Comparison of ENCODE assay signal across 10 cellular contexts in the genomic region with DNA sequence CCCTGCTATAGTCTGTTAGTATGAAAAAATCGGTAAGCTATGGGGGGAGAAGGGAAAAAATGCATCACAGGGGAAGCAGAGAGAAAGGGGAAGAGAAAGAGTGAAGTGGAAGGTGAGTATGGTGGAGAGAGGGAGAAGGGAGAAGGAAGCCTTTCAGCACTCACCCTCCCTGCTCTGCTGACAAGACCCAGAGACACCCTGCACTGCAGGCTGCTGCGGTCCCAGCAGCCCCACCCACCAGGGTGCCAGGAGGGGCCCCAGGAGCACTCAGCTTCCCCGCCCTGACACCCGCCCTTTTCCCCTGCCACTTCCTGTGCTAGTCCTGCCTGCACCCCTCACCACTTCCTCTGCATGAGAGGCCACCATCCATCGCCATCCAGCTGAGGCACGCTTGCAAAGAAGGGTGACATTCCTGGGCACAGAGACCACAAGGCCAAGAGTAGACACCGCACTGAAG. TPM values are rescaled to one million over a fixed set of nuclear protein-coding genes. Genes with fewer than 3 reads are reported as not detected.
DNase-seq lines count a peak whose midpoint lies in the region; ATAC-seq and TF ChIP-seq lines count a peak whose summit lies in the region.
"Had no signal": no experiment of that assay in that cellular context is flagged by ENCODE, and none has a peak within 500 bp of the region (broad histone marks: within the 10 kb centered on the region; RNA-seq: fewer than 3 reads in every experiment).

No MANE protein-coding gene starts in this region.

- peak overlapping the region; percentile 23 to 55 (median 42) for H3K4me3 ChIP-seq in Peyer's patch
- peak overlapping the region; percentile 44 for H3K4me3 ChIP-seq in mononuclear cell (ENCODE audit: low read length)
- peak overlapping the region; percentile 27 to 40 (median 36) for H3K4me3 ChIP-seq in stomach

- H3K9me3 ChIP-seq in Peyer's patch: no peaks in the 10 kb centered on the region
- H3K9me3 ChIP-seq in mononuclear cell (ENCODE audit: low read depth, low read length): no peaks in the 10 kb centered on the region
- no peaks in the 10 kb centered on the region for H3K9me3 ChIP-seq in stomach

- DNase-seq in Peyer's patch (peak in 2 of 3 donors; percentile 95), stomach (peak; percentile 63), DMS53 (lab: John Stamatoyannopoulos, UW) (no peak), NCI-H510A treated with DMSO at 0.1 percent for 48 hours (lab: John Stamatoyannopoulos, UW) (no peak)
- DNase-seq in activated T-helper 9 cell treated with anti-CD3 and anti-CD28 coated beads, Interleukin-2, amount 50 U/mL, for 16 hours (ENCODE audit: low read depth): peak; percentile 82

- intact Hi-C loops in stomach (cut with DNase I; ENCODE audit: low total_unique reads): no loop called here

- TF ChIP-seq POLR2A in Peyer's patch (IDR thresholded peaks at IDR 0.05): no peak
- TF ChIP-seq POLR2A in stomach (IDR thresholded peaks at IDR 0.05): no peak

- H3K27ac ChIP-seq in Peyer's patch: peak overlapping the region; percentile 40 to 93 (median 66)
- peak overlapping the region in 4 of 5 donors; percentile 72 to 83 (median 78) for H3K27ac ChIP-seq in stomach

- H3K27me3 ChIP-seq in Peyer's patch (no peaks in the 10 kb centered on the region), mononuclear cell (ENCODE audit: insufficient read depth, low read length) (no peaks in the 10 kb centered on the region), stomach (no peaks in the 10 kb centered on the region)

- peaks cover 2 to 38% (median 18%) of the 10 kb centered on the region in 4 donors for H3K4me1 ChIP-seq in Peyer's patch
- peaks cover 97% of the 10 kb centered on the region for H3K4me1 ChIP-seq in mononuclear cell (ENCODE audit: insufficient read depth, low read length)
- peaks cover 20 to 81% (median 48%) of the 10 kb centered on the region in 4 donors for H3K4me1 ChIP-seq in stomach

- 42 to 65% (median 55%) methylated on average over 6 to 7 of the region's 7 CpGs for WGBS in stomach, 5 donors

- ATAC-seq in GM18511 (IDR thresholded peaks at IDR 0.05; ENCODE audit: unreplicated experiment) (peak; percentile 64), HG02840 (IDR thresholded peaks at IDR 0.05; ENCODE audit: low FRiP score, unreplicated experiment) (peak; percentile 29)

- no peak for TF ChIP-seq EP300 in stomach (IDR thresholded peaks at IDR 0.05)

- H3K36me3 ChIP-seq in Peyer's patch: no peaks in the 10 kb centered on the region
- H3K36me3 ChIP-seq in stomach: no peaks in the 10 kb centered on the region

- TF ChIP-seq CTCF in Peyer's patch (IDR thresholded peaks at IDR 0.05) (no peak), stomach (IDR thresholded peaks at IDR 0.05) (no peak)

RNA-seq across cellular contexts. Expression of a gene that starts 12.7 kb away (rescaled TPM):
- total RNA-seq in Peyer's patch (100 to 1,000 TPM in 1 of 4 donors, 10 to 100 TPM in 3; 26.3 to 202 (median 68.1) TPM), mononuclear cell (134 TPM), stomach (10 to 100 TPM in 4 of 5 donors, 1 to 10 TPM in 1; 7.1 to 86.6 (median 29.8) TPM)
- polyA plus RNA-seq in stomach: 1 to 10 TPM; 6.6 to 8.2 (median 6.9) TPM

RNA-seq across cellular contexts. Expression of a gene that starts 18.7 kb away (rescaled TPM):
- total RNA-seq in Peyer's patch (not detected), mononuclear cell (not detected), stomach (not detected)
- polyA plus RNA-seq in stomach: not detected
- total RNA-seq: lung microvascular endothelial cell, NCI-H460 had no signal

Comparison
In these comparisons a context has a peak if more than half of its experiments do, and no peak if none do; other contexts are left out.
1. DNase-seq: peak in Peyer's patch (2 of 3), activated T-helper 9 cell treated with anti-CD3 and anti-CD28 coated beads, Interleukin-2, amount 50 U/mL, for 16 hours (single experiment) and stomach (single experiment); none in DMS53 (single experiment) and NCI-H510A treated with DMSO at 0.1 percent for 48 hours (single experiment).
2. Peak in every context shown above with its lines, with median percentiles within 50 percentile points of each other: H3K4me3 ChIP-seq.